13 cellular contexts compared by ENCODE assay signal in genomic region chr7:30549933-30550493, GRCh38. TPM values are rescaled to one million over a fixed set of nuclear protein-coding genes. Genes with fewer than 3 reads are reported as not detected.
DNase-seq lines count a peak whose midpoint lies in the region; ATAC-seq, FAIRE-seq and TF ChIP-seq lines count a peak whose summit lies in the region.
"Had no signal": no experiment of that assay in that cellular context is flagged by ENCODE, and none has a peak within 500 bp of the region (broad histone marks: within the 10 kb centered on the region; RNA-seq: fewer than 3 reads in every experiment).

No MANE protein-coding gene starts in this region.

- CTCF ChIA-PET in K562 (lab: Yijun Ruan, JAX; ENCODE audit: low intra/inter-chr PET ratio) = interaction anchor here (0.7 to 3.0 kb wide), 3 partner anchors 14 to 574 kb away, joined by 3 to 22 read pairs (median 14); no protein-coding TSS in a partner anchor

- 28% methylated on average over 7 of the region's 7 CpGs for WGBS in K562 (ENCODE audit: insufficient coverage, low coverage, missing lambda C conversion rate)
- WGBS in upper lobe of left lung, 2 donors = 71 to 74% methylated on average over 7 of the region's 7 CpGs

- H3K4me1 ChIP-seq in K562 (replicated peaks in 1 of 2; ENCODE audit: control insufficient read depth in 2 of 2, insufficient read depth in 2 of 2, low read length in 2 of 2) (peaks cover 0 to 10% of the 10 kb centered on the region in 2 experiments; a peak in 3 of 5 replicates), right atrium auricular region (peaks cover 0 to 16% of the 10 kb centered on the region in 2 donors), upper lobe of left lung (peaks cover 13 to 28% (median 19%) of the 10 kb centered on the region in 4 donors)

- peaks cover 0 to 1% of the 10 kb centered on the region in 2 donors for H3K36me3 Mint-ChIP-seq in activated naive CD4-positive, alpha-beta T cell treated with anti-CD3 and anti-CD28 coated beads, Interleukin-2, amount 50 U/mL, for 72 hours

- TF ChIP-seq CTCF in K562 (IDR thresholded peaks at IDR 0.05 in 2 of 3, conservative IDR thresholded peaks at IDR 0.05 in 1 of 3; ENCODE audit: insufficient read depth in 2 of 3, low read depth in 1 of 3, low read length in 3 of 3) (no peak), right atrium auricular region (IDR thresholded peaks at IDR 0.05) (no peak), upper lobe of left lung (IDR thresholded peaks at IDR 0.05) (no peak)

- intact Hi-C loops in K562 (cut with micrococcal nuclease) = loop anchor here (5.0 kb wide), 1 partner anchor 38 kb away; no protein-coding TSS in a partner anchor

- no peak overlapping the region; the same call in 1 of the 2 replicates for H3K4me2 ChIP-seq in K562 (ENCODE audit: insufficient read depth, low read length)

- no peak for TF ChIP-seq RAD21 in K562 (CRISPR knock-in tag; conservative IDR thresholded peaks at IDR 0.05 in 1 of 2, IDR thresholded peaks at IDR 0.05 in 1 of 2)

- H3K27me3 ChIP-seq in K562 (ENCODE audit: control insufficient read depth in 2 of 2, insufficient read depth in 2 of 2, low read length in 2 of 2) = no peaks in the 10 kb centered on the region
- no peaks in the 10 kb centered on the region for H3K27me3 ChIP-seq in right atrium auricular region
- no peaks in the 10 kb centered on the region for H3K27me3 ChIP-seq in upper lobe of left lung
- H3K27me3 ChIP-seq: brain microvascular endothelial cell had no signal

- BruUV-seq in K562 (replicated peaks; lab: Mats Ljungman, UMichigan) = no TSS peak

- POLR2A ChIA-PET in K562 (lab: Yijun Ruan, JAX) = interaction anchor here (0.6 kb wide), 1 partner anchor 69 kb away, joined by 3 read pairs; no protein-coding TSS in a partner anchor

- no peak overlapping the region for H2AFZ ChIP-seq in K562 (ENCODE audit: low read depth, low read length)

- no peak; the same call in 1 of the 2 replicates for TF ChIP-seq EP300 in K562 (IDR thresholded peaks at IDR 0.05; ENCODE audit: low read length)
- peak in 1 of 4 donors; percentile 88 for TF ChIP-seq EP300 in upper lobe of left lung (IDR thresholded peaks at IDR 0.05)

- no peaks in the 10 kb centered on the region; the same call in 1 of the 2 replicates for H4K20me1 ChIP-seq in K562 (replicated peaks; ENCODE audit: control insufficient read depth, insufficient read depth, low read length)

- no peak for TF ChIP-seq POLR2A in K562 (conservative IDR thresholded peaks at IDR 0.05)
- TF ChIP-seq POLR2A in upper lobe of left lung (IDR thresholded peaks at IDR 0.05) = peak in 1 of 4 donors; percentile 50

- no peaks in the 10 kb centered on the region for H3K9me3 ChIP-seq in K562 (replicated peaks; ENCODE audit: control insufficient read depth, insufficient read depth, low read depth, low read length)
- H3K9me3 ChIP-seq in right atrium auricular region = no peaks in the 10 kb centered on the region
- H3K9me3 ChIP-seq in upper lobe of left lung = no peaks in the 10 kb centered on the region

- DNase-seq in activated naive CD4-positive, alpha-beta T cell treated with anti-CD3 and anti-CD28 coated beads, Interleukin-2, amount 50 U/mL, for 72 hours (ENCODE audit: low spot score in 2 of 2) = no peak
- no peak for DNase-seq in activated naive CD4-positive, alpha-beta T cell treated with anti-CD3 and anti-CD28 coated beads, Interleukin-2, amount 50 U/mL, for 16 hours
- DNase-seq in K562 (ENCODE audit: extremely low read depth in 1 of 4, low spot score in 3 of 4) (peak in 1 of 4 experiments; percentile 41), right atrium auricular region (ENCODE audit: low spot score) (no peak), upper lobe of left lung (peak in 1 of 2 donors; percentile 35), NCI-H2081 treated with DMSO at 0.1 percent for 48 hours (lab: John Stamatoyannopoulos, UW) (no peak)
- no peak for DNase-seq in activated CD4-positive, alpha-beta T cell treated with anti-CD3 and anti-CD28 coated beads for 48 hours
- DNase-seq: activated T-cell treated with anti-CD3 and anti-CD28 coated beads for 4 hours, brain microvascular endothelial cell, HFFc6, NCI-H1048 had no signal

- in situ Hi-C loops in K562 (cut with MboI) = no loop called here

- ATAC-seq in activated naive CD4-positive, alpha-beta T cell treated with anti-CD3 and anti-CD28 coated beads, Interleukin-2, amount 50 U/mL, for 72 hours = no peak
- peak; percentile 53; the same call in 2 of the 3 replicates for ATAC-seq in K562
- peak in 1 of 2 donors; percentile 31 for ATAC-seq in upper lobe of left lung (ENCODE audit: low FRiP score in 2 of 2)
- ATAC-seq in GM19395 (IDR thresholded peaks at IDR 0.05; ENCODE audit: unreplicated experiment) = no peak

- H3K9me3 Mint-ChIP-seq in activated naive CD4-positive, alpha-beta T cell treated with anti-CD3 and anti-CD28 coated beads, Interleukin-2, amount 50 U/mL, for 72 hours = no peaks in the 10 kb centered on the region
- H3K9me3 Mint-ChIP-seq: HFFc6 had no signal

- H3K9me1 ChIP-seq in K562 (ENCODE audit: control insufficient read depth, insufficient read depth, low read length) = no peaks in the 10 kb centered on the region

- H3K79me2 ChIP-seq in K562 (ENCODE audit: control insufficient read depth, insufficient read depth, low read length) = no peaks in the 10 kb centered on the region

- H3K9ac ChIP-seq in K562 (ENCODE audit: insufficient read depth in 1 of 2, low read depth in 2 of 2, low read length in 2 of 2) = no peak overlapping the region

- peak overlapping the region; percentile 20 to 58 for H3K27ac Mint-ChIP-seq in activated naive CD4-positive, alpha-beta T cell treated with anti-CD3 and anti-CD28 coated beads, Interleukin-2, amount 50 U/mL, for 72 hours
- H3K27ac Mint-ChIP-seq: B cell had no signal

- H3K36me3 ChIP-seq in K562 (ENCODE audit: control insufficient read depth, insufficient read depth, low read length) (no peaks in the 10 kb centered on the region), right atrium auricular region (no peaks in the 10 kb centered on the region), upper lobe of left lung (peaks cover 0 to 3% (median 0%) of the 10 kb centered on the region in 4 donors)
- H3K36me3 ChIP-seq: brain microvascular endothelial cell had no signal

- no peak for FAIRE-seq in K562 (lab: Jason Lieb, UNC)

- H3K27ac ChIP-seq in K562 (ENCODE audit: extremely low read depth, low read depth, low read length) (no peak overlapping the region), right atrium auricular region (peak overlapping the region; percentile 35 to 54), upper lobe of left lung (peak overlapping the region; percentile 3 to 79 (median 61))
- H3K27ac ChIP-seq: brain microvascular endothelial cell had no signal

- H3K4me3 ChIP-seq in K562 (no peak overlapping the region), right atrium auricular region (no peak overlapping the region), upper lobe of left lung (no peak overlapping the region)

TF ChIP-seq in K562, 482 proteins besides CTCF, POLR2A, EP300 and RAD21 (continues in another document):
- no peak for TF ChIP-seq PHF20 (IDR thresholded peaks at IDR 0.05; ENCODE audit: partially characterized antibody)
- no peak for TF ChIP-seq MTF1 (CRISPR knock-in tag; IDR thresholded peaks at IDR 0.05; ENCODE audit: borderline replicate concordance)
- TF ChIP-seq PHB2 (IDR thresholded peaks at IDR 0.05; ENCODE audit: low read depth) = no peak

RNA-seq across cellular contexts. Expression of gene GARS1, which starts 44.7 kb away (rescaled TPM):
- 100 to 1,000 TPM; 167 to 263 TPM for total RNA-seq in activated naive CD4-positive, alpha-beta T cell treated with anti-CD3 and anti-CD28 coated beads, Interleukin-2, amount 50 U/mL, for 72 hours
- total RNA-seq in K562 (2011; cell fraction: chromatin; rRNA removed; ENCODE audit: low replicate concordance) = 222 and 446 TPM in 2 replicates
- total RNA-seq in K562 (2011; cell fraction: nucleolus; rRNA removed) = 158 and 190 TPM in 2 replicates
- 225 and 258 TPM in 2 replicates for total RNA-seq in K562 (2011; cell fraction: nucleoplasm; rRNA removed)
- total RNA-seq in K562 (2014; rRNA removed) = 142 and 196 TPM in 2 replicates
- 272 and 300 TPM in 2 replicates for total RNA-seq in K562 (2014; rRNA removed; fragmentation: Illumina TruSeq; extraction: Trizol)
- total RNA-seq in K562 (2015; rRNA removed; fragmentation: Illumina TruSeq; extraction: Trizol) = 147 TPM in 2 replicates
- 270 and 312 TPM in 2 replicates for total RNA-seq in K562 (2021)
- polyA plus RNA-seq in K562 (2011; rRNA removed) = 391 and 636 TPM in 2 replicates
- 349 and 578 TPM in 2 replicates for polyA plus RNA-seq in K562 (2011; cell fraction: cytosol; rRNA removed)
- polyA plus RNA-seq in K562 (2011; cell fraction: nucleus; rRNA removed) = 440 and 547 TPM in 2 replicates
- 138 and 517 TPM in 2 replicates for polyA plus RNA-seq in K562 (2012)
- polyA plus RNA-seq in K562 (2014; fragmentation: Illumina TruSeq; extraction: Trizol) = 650 and 769 TPM in 2 replicates
- polyA plus RNA-seq in K562 (2014; fragmentation: Nextera tagmentation; extraction: Ambion mirVana) = 100 to 1,000 TPM; 205 to 227 TPM
- 234 and 319 TPM in 2 replicates for polyA plus RNA-seq in K562 (2014; rRNA removed)
- 421 and 586 TPM in 2 replicates for polyA minus RNA-seq in K562 (2011; rRNA and poly(A)+ RNA removed)
- polyA minus RNA-seq in K562 (2011; cell fraction: cytosol; rRNA and poly(A)+ RNA removed) = 264 and 340 TPM in 2 replicates
- polyA minus RNA-seq in K562 (2011; cell fraction: nucleus; rRNA and poly(A)+ RNA removed) = 178 and 266 TPM in 2 replicates
- 10 to 100 TPM; 35.5 to 72.6 TPM for total RNA-seq in right atrium auricular region
- total RNA-seq in upper lobe of left lung = 100 to 1,000 TPM in 1 of 6 donors, 10 to 100 TPM in 5; 59.5 to 107 (median 81.6) TPM

RNA-seq across cellular contexts. Expression of gene GGCT, which starts 45.4 kb away (rescaled TPM):
- 10 to 100 TPM; 69.3 to 72.9 TPM for total RNA-seq in activated naive CD4-positive, alpha-beta T cell treated with anti-CD3 and anti-CD28 coated beads, Interleukin-2, amount 50 U/mL, for 72 hours
- 9.2 and 19.4 TPM in 2 replicates for total RNA-seq in K562 (2011; cell fraction: chromatin; rRNA removed; ENCODE audit: low replicate concordance)
- total RNA-seq in K562 (2011; cell fraction: nucleolus; rRNA removed) = 9.2 and 13.2 TPM in 2 replicates
- total RNA-seq in K562 (2011; cell fraction: nucleoplasm; rRNA removed) = 15.5 and 27.6 TPM in 2 replicates
- total RNA-seq in K562 (2014; rRNA removed) (109 and 110 TPM in 2 replicates), K562 (2014; rRNA removed; fragmentation: Illumina TruSeq; extraction: Trizol) (157 and 168 TPM in 2 replicates), K562 (2015; rRNA removed; fragmentation: Illumina TruSeq; extraction: Trizol) (119 and 136 TPM in 2 replicates), K562 (2021) (97.1 and 98.3 TPM in 2 replicates), right atrium auricular region (10 to 100 TPM; 15.1 to 27.6 TPM), upper lobe of left lung (10 to 100 TPM; 12.6 to 26.2 (median 22.2) TPM)
- polyA plus RNA-seq in K562 (2011; rRNA removed) (58.6 and 79.0 TPM in 2 replicates), K562 (2014; fragmentation: Illumina TruSeq; extraction: Trizol) (127 and 133 TPM in 2 replicates), K562 (2014; fragmentation: Nextera tagmentation; extraction: Ambion mirVana) (100 to 1,000 TPM; 285 to 349 TPM), K562 (2014; rRNA removed) (174 and 176 TPM in 2 replicates)
- polyA plus RNA-seq in K562 (2011; cell fraction: cytosol; rRNA removed) = 36.9 and 38.3 TPM in 2 replicates
- polyA plus RNA-seq in K562 (2011; cell fraction: nucleus; rRNA removed) = 25.2 and 29.3 TPM in 2 replicates
- polyA plus RNA-seq in K562 (2012) = 111 and 128 TPM in 2 replicates
- 15.7 and 17.3 TPM in 2 replicates for polyA minus RNA-seq in K562 (2011; rRNA and poly(A)+ RNA removed)
- polyA minus RNA-seq in K562 (2011; cell fraction: cytosol; rRNA and poly(A)+ RNA removed) = 9.3 and 13.7 TPM in 2 replicates
- 11.4 and 12.6 TPM in 2 replicates for polyA minus RNA-seq in K562 (2011; cell fraction: nucleus; rRNA and poly(A)+ RNA removed)
